ENCODE assay signal across 8 cellular contexts in the genomic region with DNA sequence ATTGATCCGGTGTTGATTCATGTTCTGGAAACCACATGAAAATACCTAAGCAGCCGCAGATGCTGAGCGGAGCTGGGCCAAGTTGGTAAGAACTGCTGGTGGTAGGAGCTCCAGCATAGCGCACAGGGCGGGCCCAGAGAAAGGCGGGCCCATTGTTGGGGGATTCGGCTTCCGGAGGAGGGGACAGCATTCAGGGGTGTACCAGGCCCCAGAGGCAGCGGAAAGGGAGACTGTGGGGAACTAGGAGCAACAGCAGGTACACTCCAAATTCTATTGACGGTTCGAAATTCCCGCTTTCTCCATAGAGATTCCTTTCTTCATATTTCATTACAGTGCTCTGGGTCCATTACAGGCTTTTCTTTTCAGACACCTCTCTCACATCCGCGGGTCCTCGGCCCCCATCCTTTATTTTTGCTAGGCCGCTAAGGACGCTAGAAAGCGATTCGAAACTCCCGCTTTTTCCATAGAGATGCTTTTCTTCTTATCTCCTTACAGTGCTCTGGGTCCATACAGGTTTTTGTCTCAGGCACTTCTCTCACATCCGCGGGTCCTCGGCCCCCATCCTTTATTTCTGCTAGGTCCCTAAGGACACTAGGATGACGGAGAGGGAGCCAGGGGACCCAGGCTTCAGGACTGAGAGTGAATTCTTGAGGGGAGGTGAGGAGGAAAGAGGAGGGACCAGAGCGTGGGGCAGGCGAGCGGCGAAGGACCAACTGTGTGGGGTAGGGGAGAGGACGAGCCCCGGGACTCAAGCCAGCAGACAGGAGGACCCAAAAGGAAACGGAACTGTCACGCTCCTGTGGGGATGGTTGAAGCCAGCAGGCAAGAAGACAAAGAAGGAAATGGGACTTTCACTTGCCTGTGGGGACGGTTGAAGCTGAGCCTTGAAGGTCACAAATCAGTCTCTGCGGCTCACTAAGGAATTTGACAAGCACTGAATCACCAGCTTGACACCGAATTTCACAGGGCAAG. TPM values are rescaled to one million over a fixed set of nuclear protein-coding genes. Genes with fewer than 3 reads are reported as not detected.
A peak's percentile ranks its signal among the peaks of the same experiment; 100 is the strongest.
DNase-seq lines count a peak whose midpoint lies in the region; ATAC-seq and TF ChIP-seq lines count a peak whose summit lies in the region.

A gene with protein sequence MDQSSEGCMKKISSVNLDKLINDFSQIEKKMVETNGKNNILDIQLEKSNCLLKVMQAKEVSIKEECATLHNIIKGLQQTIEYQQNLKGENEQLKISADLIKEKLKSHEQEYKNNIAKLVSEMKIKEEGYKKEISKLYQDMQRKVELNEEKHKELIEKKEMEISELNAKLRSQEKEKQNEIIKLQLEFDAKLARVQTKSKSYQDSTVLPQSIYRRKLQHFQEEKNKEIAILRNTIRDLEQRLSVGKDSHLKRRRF (plus strand): TSS at position 189 of the 972 bp plus-strand sequence. CDS start 2,304 bp downstream, outside the sequence.

- H3K36me3 ChIP-seq in Karpas-422 (ENCODE audit: insufficient read depth, low read length) (no peaks in the 10 kb centered on the region), uterus (no peaks in the 10 kb centered on the region)

- intact Hi-C loops in posterior vena cava (cut with DNase I) (no loop called here), uterus (cut with DNase I; ENCODE audit: low total_unique reads) (no loop called here)

- peak within 1 kb of the TSS; percentile 69 for H3K4me2 ChIP-seq in Karpas-422 (ENCODE audit: low read depth, low read length, poor library complexity, severe bottlenecking)

- H3K4me1 ChIP-seq in Karpas-422 (ENCODE audit: low read length): peaks cover 14% of the 10 kb centered on the region
- H3K4me1 ChIP-seq in uterus: no peaks in the 10 kb centered on the region

- peak within 1 kb of the TSS; percentile 89 for H2AFZ ChIP-seq in Karpas-422 (ENCODE audit: low read length)

- TF ChIP-seq CTCF in fibroblast of the aortic adventitia (IDR thresholded peaks at IDR 0.05; ENCODE audit: insufficient read depth, low read length) (no peak), uterus (IDR thresholded peaks at IDR 0.05) (no peak)

- TF ChIP-seq POLR2A in uterus (IDR thresholded peaks at IDR 0.05): no peak

- H3K27ac ChIP-seq in Karpas-422 (ENCODE audit: low read length): no peak within 1 kb of the TSS
- no peak within 1 kb of the TSS for H3K27ac ChIP-seq in uterus

- DNase-seq in AG08395 (ENCODE audit: low spot score) (peak; percentile 17), Karpas-422 (peak; percentile 88), activated T-cell treated with anti-CD3 and anti-CD28 coated beads for 24 hours (ENCODE audit: low read depth) (peak; percentile 52), fibroblast of the aortic adventitia (ENCODE audit: low read depth) (peak; percentile 39), posterior vena cava (ENCODE audit: low spot score) (peak; percentile 78), uterus (no peak), DMS79 treated with DMSO at 0.1 percent for 48 hours (lab: John Stamatoyannopoulos, UW) (no peak)

- ATAC-seq in GM21360 (IDR thresholded peaks at IDR 0.05; ENCODE audit: unreplicated experiment): peak; percentile 95

- no peaks in the 10 kb centered on the region for H4K20me1 ChIP-seq in Karpas-422 (ENCODE audit: insufficient read depth, low read depth, low read length)

- H3K4me3 ChIP-seq in Karpas-422 (ENCODE audit: low read length): peak within 1 kb of the TSS; percentile 77
- peak within 1 kb of the TSS; percentile 67 for H3K4me3 ChIP-seq in fibroblast of the aortic adventitia (ENCODE audit: low read depth, low read length)
- H3K4me3 ChIP-seq in uterus: peak within 1 kb of the TSS; percentile 14 to 18

- peak within 1 kb of the TSS; percentile 77 for H3K9ac ChIP-seq in Karpas-422 (ENCODE audit: low read length)

- H3K9me2 ChIP-seq in Karpas-422 (replicated peaks; ENCODE audit: insufficient read depth, low read length): no peaks in the 10 kb centered on the region

- peaks cover 22% of the 10 kb centered on the region for H3K79me2 ChIP-seq in Karpas-422 (ENCODE audit: low read length)

- H3K27me3 ChIP-seq in Karpas-422 (ENCODE audit: low read length) (no peaks in the 10 kb centered on the region), uterus (no peaks in the 10 kb centered on the region)

- no peaks in the 10 kb centered on the region for H3K9me3 ChIP-seq in Karpas-422 (ENCODE audit: low read length)
- H3K9me3 ChIP-seq in uterus: no peaks in the 10 kb centered on the region

RNA-seq across cellular contexts. Expression of the gene that starts here (rescaled TPM):
- total RNA-seq in Karpas-422 (2014; rRNA removed; shearing (Covaris generic); ENCODE audit: low replicate concordance): 3.6 and 20.8 TPM in 2 replicates
- 3.4 and 5.8 TPM in 2 replicates for total RNA-seq in fibroblast of the aortic adventitia (ENCODE audit: low replicate concordance)
- 1 to 10 TPM in 1 of 2 donors, under 1 TPM in 1; 0.90 to 2.3 TPM for total RNA-seq in posterior vena cava
- total RNA-seq in uterus: 1 to 10 TPM in 1 of 4 donors, under 1 TPM in 1, not detected in 2; 0.76 to 3.9 TPM

Comparison
In these comparisons a context has a peak if more than half of its experiments do, and no peak if none do; other contexts are left out.
1. DNase-seq: peak in AG08395 (single experiment), Karpas-422 (single experiment), activated T-cell treated with anti-CD3 and anti-CD28 coated beads for 24 hours (single experiment), fibroblast of the aortic adventitia (single experiment) and posterior vena cava (single experiment); none in uterus (0 of 2) and DMS79 treated with DMSO at 0.1 percent for 48 hours (single experiment).
2. H3K4me3 ChIP-seq: peak in every context shown above with its lines; median percentile 77 in Karpas-422; 67 in fibroblast of the aortic adventitia; 16 in uterus.